In the genomic region with DNA sequence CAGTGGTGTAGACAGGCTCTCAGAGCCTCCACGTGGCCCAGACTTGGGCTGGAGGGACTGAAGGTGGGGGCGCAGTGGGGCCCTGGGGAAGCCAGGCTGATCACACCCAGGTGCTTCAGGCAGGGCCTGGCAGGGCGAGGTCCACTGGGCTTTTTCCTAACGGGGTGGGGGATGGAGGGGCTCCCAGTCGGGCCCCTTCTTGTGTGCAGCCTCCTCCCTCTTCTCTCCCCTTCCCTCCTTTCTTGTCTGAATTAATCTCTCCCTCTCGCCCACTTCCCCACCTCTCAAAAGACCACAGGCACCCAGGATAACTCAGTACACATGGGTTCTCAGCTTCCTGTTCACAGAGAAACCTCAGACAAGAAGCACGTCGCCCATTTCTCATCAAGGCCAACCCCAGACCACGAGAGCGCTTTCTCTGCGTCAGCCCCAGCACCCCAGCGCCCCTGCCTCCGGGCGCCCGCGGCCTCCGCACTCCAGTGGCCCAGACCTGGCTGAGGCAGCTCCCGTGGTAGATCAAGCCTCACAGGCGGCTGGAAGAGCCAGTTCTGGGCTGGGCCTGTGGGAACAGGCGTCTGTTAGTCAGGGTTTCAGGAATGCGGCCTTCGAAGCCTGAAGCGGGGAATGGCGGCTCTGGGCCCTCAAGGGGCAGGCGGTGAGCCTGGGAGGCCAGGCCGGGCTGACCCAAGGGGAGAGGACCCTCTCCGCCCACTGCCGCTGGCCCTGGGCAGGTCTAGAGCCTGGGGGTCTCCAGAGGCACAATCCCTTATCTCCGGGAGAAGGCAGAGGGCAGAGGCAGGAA, we compare ENCODE assay signal across 8 cellular contexts. TPM values are rescaled to one million over a fixed set of nuclear protein-coding genes. Genes with fewer than 3 reads are reported as not detected.
DNase-seq lines count a peak whose midpoint lies in the region; ATAC-seq and TF ChIP-seq lines count a peak whose summit lies in the region.

No MANE protein-coding gene starts in this region.

- H3K4me1 Mint-ChIP-seq in activated CD4-positive, alpha-beta memory T cell treated with anti-CD3 and anti-CD28 coated beads for 36 hours (ENCODE audit: low read depth) = peaks cover 32% of the 10 kb centered on the region

- no peaks in the 10 kb centered on the region for H3K27me3 Mint-ChIP-seq in activated CD4-positive, alpha-beta memory T cell treated with anti-CD3 and anti-CD28 coated beads for 36 hours

- no peaks in the 10 kb centered on the region for H3K9me3 ChIP-seq in endocrine pancreas (ENCODE audit: control insufficient read depth, low read length)

- POLR2A ChIA-PET in activated CD4-positive, alpha-beta memory T cell treated with anti-CD3 and anti-CD28 coated beads for 36 hours (lab: Charles Lee) = interaction anchor here (1.1 to 1.8 kb wide), 7 partner anchors 13 to 58 kb away, joined by 3 to 8 read pairs (median 3); a partner anchor contains a TSS

- DNase-seq in AG10803 (ENCODE audit: low read depth) (peak; percentile 82), LHCN-M2 (ENCODE audit: low read depth) (peak; percentile 44), sciatic nerve (ENCODE audit: low spot score) (no peak), NCI-H1105 treated with DMSO at 0.1 percent for 48 hours (lab: John Stamatoyannopoulos, UW) (no peak)
- peak; percentile 91 for DNase-seq in activated CD4-positive, alpha-beta memory T cell treated with anti-CD3 and anti-CD28 coated beads for 36 hours

- CTCF ChIA-PET in activated CD4-positive, alpha-beta memory T cell treated with anti-CD3 and anti-CD28 coated beads for 36 hours (lab: Charles Lee) = interaction anchor here (0.5 to 1.4 kb wide), 8 partner anchors 11 to 144 kb away, joined by 3 to 5 read pairs (median 3); no protein-coding TSS in a partner anchor

- H3K4me1 ChIP-seq in endocrine pancreas (ENCODE audit: control insufficient read depth, insufficient read depth, low read length) = no peaks in the 10 kb centered on the region

- no peak overlapping the region for H3K4me3 ChIP-seq in AG10803 (ENCODE audit: low read length)
- H3K4me3 ChIP-seq in endocrine pancreas (ENCODE audit: control insufficient read depth, insufficient read depth, low read length) = no peak overlapping the region

- no peaks in the 10 kb centered on the region for H3K27me3 ChIP-seq in endocrine pancreas (ENCODE audit: control insufficient read depth, insufficient read depth, low read length)

- ATAC-seq in sciatic nerve (peak; percentile 15), HG03442 (IDR thresholded peaks at IDR 0.05; ENCODE audit: unreplicated experiment) (no peak), HG03457 (IDR thresholded peaks at IDR 0.05; ENCODE audit: unreplicated experiment) (no peak)

- H3K27ac Mint-ChIP-seq in activated CD4-positive, alpha-beta memory T cell treated with anti-CD3 and anti-CD28 coated beads for 36 hours = peak overlapping the region; percentile 94

- TF ChIP-seq CTCF in AG10803 (conservative IDR thresholded peaks at IDR 0.05; ENCODE audit: low read length) = no peak

- peak overlapping the region; percentile 26 for H3K9ac ChIP-seq in endocrine pancreas (ENCODE audit: control insufficient read depth, insufficient read depth, low read length)

- intact Hi-C loops in activated CD4-positive, alpha-beta memory T cell treated with anti-CD3 and anti-CD28 coated beads for 36 hours (cut with micrococcal nuclease) = loop anchor here (1.0 to 5.0 kb wide), 8 partner anchors 51 to 945 kb away; a partner anchor contains a TSS
- intact Hi-C loops in sciatic nerve (cut with DNase I) = no loop called here

- H3K4me3 Mint-ChIP-seq in activated CD4-positive, alpha-beta memory T cell treated with anti-CD3 and anti-CD28 coated beads for 36 hours = peak overlapping the region; percentile 67

- H3K36me3 ChIP-seq in endocrine pancreas (ENCODE audit: control insufficient read depth, insufficient read depth, low read length) = no peaks in the 10 kb centered on the region

- H3K9me3 Mint-ChIP-seq in activated CD4-positive, alpha-beta memory T cell treated with anti-CD3 and anti-CD28 coated beads for 36 hours = no peaks in the 10 kb centered on the region

- no peaks in the 10 kb centered on the region for H3K36me3 Mint-ChIP-seq in activated CD4-positive, alpha-beta memory T cell treated with anti-CD3 and anti-CD28 coated beads for 36 hours

RNA-seq across cellular contexts. Expression of a gene that starts 50.6 kb away (rescaled TPM):
- total RNA-seq in LHCN-M2 (2014; rRNA removed) (8.2 and 8.5 TPM in 2 replicates), sciatic nerve (13.3 TPM)
- 4.2 TPM for polyA plus RNA-seq in LHCN-M2 (2012)
- 1 to 10 TPM; 3.0 to 3.1 TPM for total RNA-seq in activated CD4-positive, alpha-beta memory T cell treated with anti-CD3 and anti-CD28 coated beads for 36 hours

Comparison
In these comparisons a context has a peak if more than half of its experiments do, and no peak if none do; other contexts are left out.
1. DNase-seq: peak in AG10803 (single experiment), LHCN-M2 (single experiment) and activated CD4-positive, alpha-beta memory T cell treated with anti-CD3 and anti-CD28 coated beads for 36 hours (single experiment); none in sciatic nerve (single experiment) and NCI-H1105 treated with DMSO at 0.1 percent for 48 hours (single experiment).